ENCODE assay signal across 12 cellular contexts in genomic region chr7:151695856-151696555, GRCh38.
DNase-seq lines count a peak whose midpoint lies in the region; ATAC-seq and TF ChIP-seq lines count a peak whose summit lies in the region.
"Had no signal": no experiment of that assay in that cellular context is flagged by ENCODE, and none has a peak within 500 bp of the region (broad histone marks: within the 10 kb centered on the region; RNA-seq: fewer than 3 reads in every experiment).

No MANE protein-coding gene starts in this region.

- H3K27ac ChIP-seq in BLaER1 (peak overlapping the region; percentile 32), dorsolateral prefrontal cortex (peak overlapping the region in 47 of 59 donors; percentile 13 to 86 (median 64))

- TF ChIP-seq CTCF in dorsolateral prefrontal cortex (IDR thresholded peaks at IDR 0.05 in 54 of 56, conservative IDR thresholded peaks at IDR 0.05 in 2 of 56; ENCODE audit: low read depth in 1 of 56, partially characterized antibody in 56 of 56): no peak

- H3K4me3 ChIP-seq in BLaER1 (no peak overlapping the region), dorsolateral prefrontal cortex (no peak overlapping the region)

- peaks cover 9% of the 10 kb centered on the region; the same call in 1 of the 2 replicates for H4K20me1 ChIP-seq in BLaER1

- no peaks in the 10 kb centered on the region for H3K27me3 Mint-ChIP-seq in naive thymus-derived CD8-positive, alpha-beta T cell
- H3K27me3 Mint-ChIP-seq: B cell had no signal

- peak overlapping the region in 7 of 10 donors; percentile 53 to 81 (median 65) for H3K27ac Mint-ChIP-seq in naive thymus-derived CD8-positive, alpha-beta T cell
- H3K27ac Mint-ChIP-seq: B cell had no signal

- peaks cover 88% of the 10 kb centered on the region for H3K4me1 ChIP-seq in BLaER1

- intact Hi-C loops in dorsolateral prefrontal cortex (cut with DNase I): no loop called here

- H3K36me3 ChIP-seq in BLaER1: no peaks in the 10 kb centered on the region

- DNase-seq in NCI-H146 (lab: John Stamatoyannopoulos, UW) (peak; percentile 77), dorsolateral prefrontal cortex (peak in 1 of 10 donors; percentile 46), SKM-1 treated with dmso at 0.1 percent for 144 hours (lab: John Stamatoyannopoulos, UW; ENCODE audit: unreplicated experiment) (no peak), GOT3 (lab: John Stamatoyannopoulos, UW) (no peak)
- no peak for DNase-seq in naive thymus-derived CD8-positive, alpha-beta T cell
- DNase-seq: amniotic stem cell; NCI-H748 treated with DMSO at 0.1 percent for 48 hours; stimulated activated CD8-positive, alpha-beta memory T cell treated with anti-CD3 and anti-CD28 coated beads, Interleukin-4, amount 100 ng/mL, for 48 hours had no signal

- H3K4me1 Mint-ChIP-seq in naive thymus-derived CD8-positive, alpha-beta T cell: peaks cover 22 to 52% (median 36%) of the 10 kb centered on the region in 4 donors

- no peak overlapping the region for H3K9ac ChIP-seq in BLaER1

- no peak for ATAC-seq in naive thymus-derived CD8-positive, alpha-beta T cell
- ATAC-seq in GM18907 (IDR thresholded peaks at IDR 0.05; ENCODE audit: unreplicated experiment) (no peak), GM21526 (IDR thresholded peaks at IDR 0.05; ENCODE audit: low FRiP score, unreplicated experiment) (no peak)

- H3K27me3 ChIP-seq in BLaER1: no peaks in the 10 kb centered on the region
- no peaks in the 10 kb centered on the region for H3K27me3 ChIP-seq in dorsolateral prefrontal cortex

- no peaks in the 10 kb centered on the region for H3K9me3 ChIP-seq in BLaER1

- H3K36me3 Mint-ChIP-seq in naive thymus-derived CD8-positive, alpha-beta T cell: peaks cover 0 to 5% (median 0%) of the 10 kb centered on the region in 3 donors

- no peaks in the 10 kb centered on the region for H3K9me3 Mint-ChIP-seq in naive thymus-derived CD8-positive, alpha-beta T cell

- H3K4me3 Mint-ChIP-seq in naive thymus-derived CD8-positive, alpha-beta T cell: peak overlapping the region in 5 of 10 donors; percentile 2 to 46 (median 37)
- H3K4me3 Mint-ChIP-seq: B cell had no signal

- POLR2A ChIA-PET in naive thymus-derived CD8-positive, alpha-beta T cell (lab: Charles Lee): no interaction called here

- peak overlapping the region; percentile 92 for H3K4me2 ChIP-seq in BLaER1
